Comparison of ENCODE assay signal across 10 cellular contexts in the genomic region with DNA sequence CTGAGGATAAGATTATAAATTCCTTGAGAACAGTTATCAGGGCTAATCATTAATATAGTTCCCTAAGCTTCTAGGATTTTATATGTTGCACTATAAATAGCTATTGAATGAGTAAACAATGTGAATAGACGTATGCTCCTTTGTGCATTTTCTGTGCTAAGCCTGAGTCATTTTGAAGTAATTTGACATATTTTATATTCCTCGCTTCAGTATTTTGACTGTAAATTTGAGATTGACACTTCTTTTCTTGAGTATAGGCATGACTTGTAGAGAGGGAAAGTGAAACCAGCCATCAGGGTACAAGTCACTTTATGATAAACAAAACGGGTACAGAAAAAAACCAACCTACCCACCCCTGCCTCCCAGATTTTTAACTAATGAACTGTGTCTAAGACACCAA.
DNase-seq lines count a peak whose midpoint lies in the region; ATAC-seq and TF ChIP-seq lines count a peak whose summit lies in the region.
"Had no signal": no experiment of that assay in that cellular context is flagged by ENCODE, and none has a peak within 500 bp of the region (broad histone marks: within the 10 kb centered on the region; RNA-seq: fewer than 3 reads in every experiment).

No MANE protein-coding gene starts in this region.

- no peaks in the 10 kb centered on the region for H3F3A ChIP-seq in smooth muscle cell (ENCODE audit: low read depth)

- H3K27me3 Mint-ChIP-seq in activated T-cell treated with anti-CD3 and anti-CD28 coated beads, Interleukin-2, amount 50 U/mL, for 72 hours (ENCODE audit: low read depth): no peaks in the 10 kb centered on the region

- H3K9me3 Mint-ChIP-seq in activated T-cell treated with anti-CD3 and anti-CD28 coated beads, Interleukin-2, amount 50 U/mL, for 72 hours: no peaks in the 10 kb centered on the region

- no peak overlapping the region for H3K9ac ChIP-seq in smooth muscle cell (ENCODE audit: low read depth)

- no peaks in the 10 kb centered on the region for H3K36me3 ChIP-seq in smooth muscle cell (ENCODE audit: low read depth)

- no peaks in the 10 kb centered on the region for H3K4me1 ChIP-seq in smooth muscle cell (ENCODE audit: low read depth)

- no peak overlapping the region for H3K27ac ChIP-seq in smooth muscle cell (ENCODE audit: low read depth)

- H4K20me1 ChIP-seq in smooth muscle cell (ENCODE audit: low read depth): no peaks in the 10 kb centered on the region

- ATAC-seq in GM19452 (IDR thresholded peaks at IDR 0.05; ENCODE audit: unreplicated experiment): peak; percentile 55
- ATAC-seq in activated T-cell treated with anti-CD3 and anti-CD28 coated beads, Interleukin-2, amount 50 U/mL, for 72 hours (replicated peaks in 1 of 2): no peak

- no peaks in the 10 kb centered on the region for H3K36me3 Mint-ChIP-seq in activated T-cell treated with anti-CD3 and anti-CD28 coated beads, Interleukin-2, amount 50 U/mL, for 72 hours (ENCODE audit: insufficient read depth in 2 of 2)

- no peaks in the 10 kb centered on the region for H3K79me2 ChIP-seq in smooth muscle cell (ENCODE audit: low read depth)

- TF ChIP-seq CTCF in cardiac fibroblast (IDR thresholded peaks at IDR 0.05; ENCODE audit: low read depth, low read length): no peak
- no peak for TF ChIP-seq CTCF in smooth muscle cell (IDR thresholded peaks at IDR 0.05; ENCODE audit: borderline replicate concordance, insufficient read depth, poor library complexity, severe bottlenecking)

- no peaks in the 10 kb centered on the region for H3K27me3 ChIP-seq in smooth muscle cell (ENCODE audit: low read depth)

- no peaks in the 10 kb centered on the region for H3K9me3 ChIP-seq in smooth muscle cell (replicated peaks; ENCODE audit: low read depth)

- no peak overlapping the region for H2AFZ ChIP-seq in smooth muscle cell (ENCODE audit: low read depth)

- DNase-seq in HS-5 (ENCODE audit: low read depth) (peak; percentile 33), cardiac fibroblast (ENCODE audit: low read depth in 2 of 2) (peak; percentile 32 to 72), smooth muscle cell (lab: John Stamatoyannopoulos, UW; ENCODE audit: unreplicated experiment) (no peak), putamen (ENCODE audit: low spot score) (no peak), NCI-H2081 (lab: John Stamatoyannopoulos, UW) (no peak)
- no peak for DNase-seq in activated T-cell treated with anti-CD3 and anti-CD28 coated beads, Interleukin-2, amount 50 U/mL, for 72 hours
- DNase-seq: activated CD4-positive, alpha-beta T cell treated with anti-CD3 and anti-CD28 coated beads for 4 hours; head of caudate nucleus; Karpas-422 had no signal

- no peak overlapping the region for H3K27ac Mint-ChIP-seq in activated T-cell treated with anti-CD3 and anti-CD28 coated beads, Interleukin-2, amount 50 U/mL, for 72 hours

- WGBS in smooth muscle cell (ENCODE audit: low lambda C conversion rate): 46% methylated on average over 3 of the region's 3 CpGs

- peaks cover 4% of the 10 kb centered on the region for H3K4me1 Mint-ChIP-seq in activated T-cell treated with anti-CD3 and anti-CD28 coated beads, Interleukin-2, amount 50 U/mL, for 72 hours (ENCODE audit: low read depth)

- peak overlapping the region in 1 of 2 donors; percentile 9 for H3K4me3 ChIP-seq in cardiac fibroblast (replicated peaks in 1 of 2; ENCODE audit: low read depth in 2 of 2, low read length in 2 of 2)
- H3K4me3 ChIP-seq in smooth muscle cell: peak overlapping the region; percentile 7

- H3K4me3 Mint-ChIP-seq in activated T-cell treated with anti-CD3 and anti-CD28 coated beads, Interleukin-2, amount 50 U/mL, for 72 hours: no peak overlapping the region

- peak overlapping the region; percentile 55 for H3K4me2 ChIP-seq in smooth muscle cell

Comparison
In these comparisons a context has a peak if more than half of its experiments do, and no peak if none do; other contexts are left out.
1. DNase-seq: peak in HS-5 (single experiment) and cardiac fibroblast (2 of 2); none in smooth muscle cell (single experiment), activated T-cell treated with anti-CD3 and anti-CD28 coated beads, Interleukin-2, amount 50 U/mL, for 72 hours (0 of 2), putamen (single experiment) and NCI-H2081 (0 of 2).